In the genomic region with DNA sequence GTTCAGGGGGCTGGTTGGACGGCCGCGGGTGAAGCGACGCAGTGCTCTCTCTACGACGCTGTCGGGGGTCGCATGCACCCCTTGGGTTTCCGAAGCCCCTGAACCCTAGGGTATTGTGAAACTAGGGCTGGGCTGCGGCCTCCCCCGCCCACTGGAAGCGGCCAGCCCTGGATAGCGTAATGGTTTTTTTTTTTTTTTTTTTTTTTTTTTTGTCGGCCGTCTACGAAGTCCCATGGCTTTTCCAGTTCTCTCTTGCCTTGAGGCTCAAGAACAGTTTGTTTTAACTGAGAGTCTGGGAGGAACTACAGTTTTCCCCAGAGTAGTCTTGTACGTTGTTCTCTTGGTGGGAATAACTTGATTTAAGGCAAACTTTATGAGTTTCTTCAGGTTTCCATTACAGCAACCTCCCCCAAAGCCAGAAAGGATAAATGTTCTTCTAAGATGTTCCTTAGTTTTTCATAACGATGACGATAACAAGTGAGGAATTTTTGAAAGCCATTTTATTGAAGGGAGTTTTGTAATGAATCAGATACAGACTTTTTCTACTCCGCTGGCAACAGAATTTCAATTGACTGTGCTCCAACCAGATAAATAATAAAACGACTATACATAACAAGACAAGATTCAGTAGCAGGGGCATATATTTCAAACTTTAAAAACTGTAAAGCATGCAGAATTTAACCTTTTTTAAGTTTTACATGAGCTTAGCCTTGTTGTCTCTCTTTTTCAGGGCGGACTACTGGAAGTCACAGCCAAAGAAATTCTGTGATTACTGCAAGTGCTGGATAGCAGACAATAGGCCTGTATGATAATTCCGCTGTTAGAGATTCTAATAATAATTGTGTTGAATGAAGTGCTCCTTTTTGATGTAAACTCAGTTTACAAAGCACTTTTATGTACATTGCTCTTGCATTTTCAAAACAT, we compare ENCODE assay signal across 1 cellular context.
TF ChIP-seq lines count a peak whose summit lies in the region.

No MANE protein-coding gene starts in this region.

TF ChIP-seq in K562, 482 proteins besides CTCF, POLR2A, EP300 and RAD21 (continued from another document and continues in another):
- TF ChIP-seq, protein P1, sequence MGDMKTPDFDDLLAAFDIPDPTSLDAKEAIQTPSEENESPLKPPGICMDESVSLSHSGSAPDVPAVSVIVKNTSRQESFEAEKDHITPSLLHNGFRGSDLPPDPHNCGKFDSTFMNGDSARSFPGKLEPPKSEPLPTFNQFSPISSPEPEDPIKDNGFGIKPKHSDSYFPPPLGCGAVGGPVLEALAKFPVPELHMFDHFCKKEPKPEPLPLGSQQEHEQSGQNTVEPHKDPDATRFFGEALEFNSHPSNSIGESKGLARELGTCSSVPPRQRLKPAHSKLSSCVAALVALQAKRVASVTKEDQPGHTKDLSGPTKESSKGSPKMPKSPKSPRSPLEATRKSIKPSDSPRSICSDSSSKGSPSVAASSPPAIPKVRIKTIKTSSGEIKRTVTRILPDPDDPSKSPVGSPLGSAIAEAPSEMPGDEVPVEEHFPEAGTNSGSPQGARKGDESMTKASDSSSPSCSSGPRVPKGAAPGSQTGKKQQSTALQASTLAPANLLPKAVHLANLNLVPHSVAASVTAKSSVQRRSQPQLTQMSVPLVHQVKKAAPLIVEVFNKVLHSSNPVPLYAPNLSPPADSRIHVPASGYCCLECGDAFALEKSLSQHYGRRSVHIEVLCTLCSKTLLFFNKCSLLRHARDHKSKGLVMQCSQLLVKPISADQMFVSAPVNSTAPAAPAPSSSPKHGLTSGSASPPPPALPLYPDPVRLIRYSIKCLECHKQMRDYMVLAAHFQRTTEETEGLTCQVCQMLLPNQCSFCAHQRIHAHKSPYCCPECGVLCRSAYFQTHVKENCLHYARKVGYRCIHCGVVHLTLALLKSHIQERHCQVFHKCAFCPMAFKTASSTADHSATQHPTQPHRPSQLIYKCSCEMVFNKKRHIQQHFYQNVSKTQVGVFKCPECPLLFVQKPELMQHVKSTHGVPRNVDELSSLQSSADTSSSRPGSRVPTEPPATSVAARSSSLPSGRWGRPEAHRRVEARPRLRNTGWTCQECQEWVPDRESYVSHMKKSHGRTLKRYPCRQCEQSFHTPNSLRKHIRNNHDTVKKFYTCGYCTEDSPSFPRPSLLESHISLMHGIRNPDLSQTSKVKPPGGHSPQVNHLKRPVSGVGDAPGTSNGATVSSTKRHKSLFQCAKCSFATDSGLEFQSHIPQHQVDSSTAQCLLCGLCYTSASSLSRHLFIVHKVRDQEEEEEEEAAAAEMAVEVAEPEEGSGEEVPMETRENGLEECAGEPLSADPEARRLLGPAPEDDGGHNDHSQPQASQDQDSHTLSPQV (IDR thresholded peaks at IDR 0.05): no peak
- no peak for TF ChIP-seq HNRNPH1 (optimal IDR thresholded peaks at IDR 0.05; ENCODE audit: low read depth, low read length)
- TF ChIP-seq, protein P2, sequence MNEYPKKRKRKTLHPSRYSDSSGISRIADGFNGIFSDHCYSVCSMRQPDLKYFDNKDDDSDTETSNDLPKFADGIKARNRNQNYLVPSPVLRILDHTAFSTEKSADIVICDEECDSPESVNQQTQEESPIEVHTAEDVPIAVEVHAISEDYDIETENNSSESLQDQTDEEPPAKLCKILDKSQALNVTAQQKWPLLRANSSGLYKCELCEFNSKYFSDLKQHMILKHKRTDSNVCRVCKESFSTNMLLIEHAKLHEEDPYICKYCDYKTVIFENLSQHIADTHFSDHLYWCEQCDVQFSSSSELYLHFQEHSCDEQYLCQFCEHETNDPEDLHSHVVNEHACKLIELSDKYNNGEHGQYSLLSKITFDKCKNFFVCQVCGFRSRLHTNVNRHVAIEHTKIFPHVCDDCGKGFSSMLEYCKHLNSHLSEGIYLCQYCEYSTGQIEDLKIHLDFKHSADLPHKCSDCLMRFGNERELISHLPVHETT (CRISPR knock-in tag; conservative IDR thresholded peaks at IDR 0.05 in 1 of 2, IDR thresholded peaks at IDR 0.05 in 1 of 2): no peak
- TF ChIP-seq ATF7 (IDR thresholded peaks at IDR 0.05): 0 out of 2 replicates have a peak, but pooled peaks have one; percentile 4
- peak; percentile 61 for TF ChIP-seq ZBTB7A (IDR thresholded peaks at IDR 0.05; ENCODE audit: borderline replicate concordance, control insufficient read depth, low read depth, low read length)
- TF ChIP-seq, protein P3, sequence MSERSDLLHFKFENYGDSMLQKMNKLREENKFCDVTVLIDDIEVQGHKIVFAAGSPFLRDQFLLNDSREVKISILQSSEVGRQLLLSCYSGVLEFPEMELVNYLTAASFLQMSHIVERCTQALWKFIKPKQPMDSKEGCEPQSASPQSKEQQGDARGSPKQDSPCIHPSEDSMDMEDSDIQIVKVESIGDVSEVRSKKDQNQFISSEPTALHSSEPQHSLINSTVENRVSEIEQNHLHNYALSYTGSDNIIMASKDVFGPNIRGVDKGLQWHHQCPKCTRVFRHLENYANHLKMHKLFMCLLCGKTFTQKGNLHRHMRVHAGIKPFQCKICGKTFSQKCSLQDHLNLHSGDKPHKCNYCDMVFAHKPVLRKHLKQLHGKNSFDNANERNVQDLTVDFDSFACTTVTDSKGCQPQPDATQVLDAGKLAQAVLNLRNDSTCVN (CRISPR knock-in tag; IDR thresholded peaks at IDR 0.05): no peak
- TF ChIP-seq ZNF384 (IDR thresholded peaks at IDR 0.05; ENCODE audit: low read depth, low read length): peak; percentile 97
- TF ChIP-seq RNF2 (IDR thresholded peaks at IDR 0.05): no peak
- TF ChIP-seq, protein P4, sequence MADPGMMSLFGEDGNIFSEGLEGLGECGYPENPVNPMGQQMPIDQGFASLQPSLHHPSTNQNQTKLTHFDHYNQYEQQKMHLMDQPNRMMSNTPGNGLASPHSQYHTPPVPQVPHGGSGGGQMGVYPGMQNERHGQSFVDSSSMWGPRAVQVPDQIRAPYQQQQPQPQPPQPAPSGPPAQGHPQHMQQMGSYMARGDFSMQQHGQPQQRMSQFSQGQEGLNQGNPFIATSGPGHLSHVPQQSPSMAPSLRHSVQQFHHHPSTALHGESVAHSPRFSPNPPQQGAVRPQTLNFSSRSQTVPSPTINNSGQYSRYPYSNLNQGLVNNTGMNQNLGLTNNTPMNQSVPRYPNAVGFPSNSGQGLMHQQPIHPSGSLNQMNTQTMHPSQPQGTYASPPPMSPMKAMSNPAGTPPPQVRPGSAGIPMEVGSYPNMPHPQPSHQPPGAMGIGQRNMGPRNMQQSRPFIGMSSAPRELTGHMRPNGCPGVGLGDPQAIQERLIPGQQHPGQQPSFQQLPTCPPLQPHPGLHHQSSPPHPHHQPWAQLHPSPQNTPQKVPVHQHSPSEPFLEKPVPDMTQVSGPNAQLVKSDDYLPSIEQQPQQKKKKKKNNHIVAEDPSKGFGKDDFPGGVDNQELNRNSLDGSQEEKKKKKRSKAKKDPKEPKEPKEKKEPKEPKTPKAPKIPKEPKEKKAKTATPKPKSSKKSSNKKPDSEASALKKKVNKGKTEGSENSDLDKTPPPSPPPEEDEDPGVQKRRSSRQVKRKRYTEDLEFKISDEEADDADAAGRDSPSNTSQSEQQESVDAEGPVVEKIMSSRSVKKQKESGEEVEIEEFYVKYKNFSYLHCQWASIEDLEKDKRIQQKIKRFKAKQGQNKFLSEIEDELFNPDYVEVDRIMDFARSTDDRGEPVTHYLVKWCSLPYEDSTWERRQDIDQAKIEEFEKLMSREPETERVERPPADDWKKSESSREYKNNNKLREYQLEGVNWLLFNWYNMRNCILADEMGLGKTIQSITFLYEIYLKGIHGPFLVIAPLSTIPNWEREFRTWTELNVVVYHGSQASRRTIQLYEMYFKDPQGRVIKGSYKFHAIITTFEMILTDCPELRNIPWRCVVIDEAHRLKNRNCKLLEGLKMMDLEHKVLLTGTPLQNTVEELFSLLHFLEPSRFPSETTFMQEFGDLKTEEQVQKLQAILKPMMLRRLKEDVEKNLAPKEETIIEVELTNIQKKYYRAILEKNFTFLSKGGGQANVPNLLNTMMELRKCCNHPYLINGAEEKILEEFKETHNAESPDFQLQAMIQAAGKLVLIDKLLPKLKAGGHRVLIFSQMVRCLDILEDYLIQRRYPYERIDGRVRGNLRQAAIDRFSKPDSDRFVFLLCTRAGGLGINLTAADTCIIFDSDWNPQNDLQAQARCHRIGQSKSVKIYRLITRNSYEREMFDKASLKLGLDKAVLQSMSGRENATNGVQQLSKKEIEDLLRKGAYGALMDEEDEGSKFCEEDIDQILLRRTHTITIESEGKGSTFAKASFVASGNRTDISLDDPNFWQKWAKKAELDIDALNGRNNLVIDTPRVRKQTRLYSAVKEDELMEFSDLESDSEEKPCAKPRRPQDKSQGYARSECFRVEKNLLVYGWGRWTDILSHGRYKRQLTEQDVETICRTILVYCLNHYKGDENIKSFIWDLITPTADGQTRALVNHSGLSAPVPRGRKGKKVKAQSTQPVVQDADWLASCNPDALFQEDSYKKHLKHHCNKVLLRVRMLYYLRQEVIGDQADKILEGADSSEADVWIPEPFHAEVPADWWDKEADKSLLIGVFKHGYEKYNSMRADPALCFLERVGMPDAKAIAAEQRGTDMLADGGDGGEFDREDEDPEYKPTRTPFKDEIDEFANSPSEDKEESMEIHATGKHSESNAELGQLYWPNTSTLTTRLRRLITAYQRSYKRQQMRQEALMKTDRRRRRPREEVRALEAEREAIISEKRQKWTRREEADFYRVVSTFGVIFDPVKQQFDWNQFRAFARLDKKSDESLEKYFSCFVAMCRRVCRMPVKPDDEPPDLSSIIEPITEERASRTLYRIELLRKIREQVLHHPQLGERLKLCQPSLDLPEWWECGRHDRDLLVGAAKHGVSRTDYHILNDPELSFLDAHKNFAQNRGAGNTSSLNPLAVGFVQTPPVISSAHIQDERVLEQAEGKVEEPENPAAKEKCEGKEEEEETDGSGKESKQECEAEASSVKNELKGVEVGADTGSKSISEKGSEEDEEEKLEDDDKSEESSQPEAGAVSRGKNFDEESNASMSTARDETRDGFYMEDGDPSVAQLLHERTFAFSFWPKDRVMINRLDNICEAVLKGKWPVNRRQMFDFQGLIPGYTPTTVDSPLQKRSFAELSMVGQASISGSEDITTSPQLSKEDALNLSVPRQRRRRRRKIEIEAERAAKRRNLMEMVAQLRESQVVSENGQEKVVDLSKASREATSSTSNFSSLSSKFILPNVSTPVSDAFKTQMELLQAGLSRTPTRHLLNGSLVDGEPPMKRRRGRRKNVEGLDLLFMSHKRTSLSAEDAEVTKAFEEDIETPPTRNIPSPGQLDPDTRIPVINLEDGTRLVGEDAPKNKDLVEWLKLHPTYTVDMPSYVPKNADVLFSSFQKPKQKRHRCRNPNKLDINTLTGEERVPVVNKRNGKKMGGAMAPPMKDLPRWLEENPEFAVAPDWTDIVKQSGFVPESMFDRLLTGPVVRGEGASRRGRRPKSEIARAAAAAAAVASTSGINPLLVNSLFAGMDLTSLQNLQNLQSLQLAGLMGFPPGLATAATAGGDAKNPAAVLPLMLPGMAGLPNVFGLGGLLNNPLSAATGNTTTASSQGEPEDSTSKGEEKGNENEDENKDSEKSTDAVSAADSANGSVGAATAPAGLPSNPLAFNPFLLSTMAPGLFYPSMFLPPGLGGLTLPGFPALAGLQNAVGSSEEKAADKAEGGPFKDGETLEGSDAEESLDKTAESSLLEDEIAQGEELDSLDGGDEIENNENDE (IDR thresholded peaks at IDR 0.05; ENCODE audit: low read depth, low read length): no peak
- TF ChIP-seq ZNF431 (CRISPR knock-in tag; IDR thresholded peaks at IDR 0.05): no peak
- TF ChIP-seq ZBTB43 (CRISPR knock-in tag; IDR thresholded peaks at IDR 0.05): no peak
